Comparison of ENCODE assay signal across 31 cellular contexts in the genomic region with DNA sequence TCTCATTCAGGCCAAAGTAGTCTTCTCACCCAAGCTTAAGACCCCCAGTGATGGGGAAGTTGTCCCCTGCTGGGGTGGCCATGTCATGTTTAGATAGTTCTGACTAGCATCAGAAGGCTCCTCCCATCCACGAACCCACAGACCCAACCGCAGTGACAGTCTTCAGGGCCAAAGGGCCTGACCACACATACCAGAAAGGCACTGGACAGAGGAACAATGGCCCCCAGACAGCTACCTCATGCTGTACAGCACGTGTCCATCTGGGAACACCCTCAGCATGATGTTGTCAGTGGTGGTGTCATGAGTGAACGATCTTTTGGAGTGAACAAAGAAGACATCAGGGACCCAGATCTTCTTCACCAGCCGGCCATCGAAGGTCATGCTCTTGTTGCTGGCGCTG. TPM values are rescaled to one million over a fixed set of nuclear protein-coding genes. Genes with fewer than 3 reads are reported as not detected.
A peak's percentile ranks its signal among the peaks of the same experiment; 100 is the strongest.
DNase-seq lines count a peak whose midpoint lies in the region; ATAC-seq and TF ChIP-seq lines count a peak whose summit lies in the region.
"Had no signal": no experiment of that assay in that cellular context is flagged by ENCODE, and none has a peak within 500 bp of the region (broad histone marks: within the 10 kb centered on the region; RNA-seq: fewer than 3 reads in every experiment).

No MANE protein-coding gene starts in this region.

- H3K4me2 ChIP-seq in OCI-LY7 (ENCODE audit: low read length): no peak overlapping the region
- H3K4me2 ChIP-seq: GM23338, neural progenitor cell had no signal

- no peaks in the 10 kb centered on the region for H3K9me3 Mint-ChIP-seq in activated CD4-positive, alpha-beta memory T cell treated with anti-CD3 and anti-CD28 coated beads for 36 hours
- H3K9me3 Mint-ChIP-seq: activated CD4-positive, alpha-beta T cell treated with anti-CD3 and anti-CD28 coated beads, Interleukin-2, amount 10 ng/mL, durations not matched to agents 24 days and 14 days; brain; CD4-positive, alpha-beta memory T cell; GM23338; neural progenitor cell; stimulated activated memory B cell treated with anti-CD40 and anti-IgM and Interleukin-4, amounts not matched to agents 10 μg/mL and 1 μg/mL and 100 μg/mL, for 72 hours; T-helper 2 cell treated with Interferon-gamma antibody and Interleukin-4, amounts not matched to agents 5 μg/mL and 100 μg/mL, for 36 hours had no signal

- H3K4me1 ChIP-seq in OCI-LY7 (ENCODE audit: insufficient read depth, low read length, poor library complexity, severe bottlenecking): peaks cover 23% of the 10 kb centered on the region
- H3K4me1 ChIP-seq: neural progenitor cell, right lobe of liver, suprapubic skin had no signal

- no peaks in the 10 kb centered on the region for H3K27me3 Mint-ChIP-seq in activated CD4-positive, alpha-beta memory T cell treated with anti-CD3 and anti-CD28 coated beads for 36 hours
- H3K27me3 Mint-ChIP-seq: stimulated activated memory B cell treated with anti-CD40 and anti-IgM and Interleukin-4, amounts not matched to agents 10 μg/mL and 1 μg/mL and 100 μg/mL, for 72 hours had no signal

- H3K36me3 ChIP-seq in OCI-LY7 (ENCODE audit: insufficient read depth, low read length): no peaks in the 10 kb centered on the region
- H3K36me3 ChIP-seq: neural progenitor cell, right lobe of liver, suprapubic skin had no signal

- H4K20me1 ChIP-seq in OCI-LY7 (ENCODE audit: insufficient read depth, low read length): no peaks in the 10 kb centered on the region

- TF ChIP-seq CTCF in OCI-LY7 (conservative IDR thresholded peaks at IDR 0.05; ENCODE audit: low read length): no peak
- no peak for TF ChIP-seq CTCF in omental fat pad (IDR thresholded peaks at IDR 0.05)

- H3K79me2 ChIP-seq in OCI-LY7 (ENCODE audit: insufficient read depth, low read depth, low read length): no peaks in the 10 kb centered on the region

- POLR2A ChIA-PET in activated CD4-positive, alpha-beta memory T cell treated with anti-CD3 and anti-CD28 coated beads for 36 hours (lab: Charles Lee): no interaction called here
- POLR2A ChIA-PET in OCI-LY7 (lab: Charles Lee): interaction anchor here (0.6 to 1.6 kb wide), 4 partner anchors 9 to 86 kb away, joined by 3 to 7 read pairs (median 4); no protein-coding TSS in a partner anchor

- ATAC-seq in omental fat pad (ENCODE audit: low FRiP score): no peak
- ATAC-seq: GM23338; left colon; right lobe of liver; Right ventricle myocardium inferior; stimulated activated memory B cell treated with anti-CD40 and anti-IgM and Interleukin-4, amounts not matched to agents 10 μg/mL and 1 μg/mL and 100 μg/mL, for 72 hours had no signal

- no peak overlapping the region for H2AFZ ChIP-seq in OCI-LY7 (ENCODE audit: low read length)
- H2AFZ ChIP-seq: GM23338, neural progenitor cell had no signal

- no peaks in the 10 kb centered on the region for H3K9me2 ChIP-seq in OCI-LY7 (ENCODE audit: insufficient read depth, low read length)

- intact Hi-C loops in activated CD4-positive, alpha-beta memory T cell treated with anti-CD3 and anti-CD28 coated beads for 36 hours (cut with micrococcal nuclease): no loop called here
- intact Hi-C loops in OCI-LY7 (cut with micrococcal nuclease; ENCODE audit: unreplicated experiment) (no loop called here), head of caudate nucleus (cut with DNase I) (no loop called here)

- H3K27ac ChIP-seq in OCI-LY7 (ENCODE audit: low read depth, low read length, poor library complexity, severe bottlenecking): no peak overlapping the region
- H3K27ac ChIP-seq: neural progenitor cell, right lobe of liver, suprapubic skin, VCaP had no signal

- BruUV-seq in OCI-LY7 (replicated peaks; lab: Mats Ljungman, UMichigan): no TSS peak

- H3K9me3 ChIP-seq in OCI-LY7 (ENCODE audit: low read length): no peaks in the 10 kb centered on the region
- H3K9me3 ChIP-seq: right lobe of liver, suprapubic skin had no signal

- H3K4me3 Mint-ChIP-seq in activated CD4-positive, alpha-beta memory T cell treated with anti-CD3 and anti-CD28 coated beads for 36 hours: no peak overlapping the region
- H3K4me3 Mint-ChIP-seq: activated CD4-positive, alpha-beta T cell treated with anti-CD3 and anti-CD28 coated beads, Interleukin-2, amount 10 ng/mL, durations not matched to agents 24 days and 14 days; brain; CD4-positive, alpha-beta memory T cell; GM23338; stimulated activated memory B cell treated with anti-CD40 and anti-IgM and Interleukin-4, amounts not matched to agents 10 μg/mL and 1 μg/mL and 100 μg/mL, for 72 hours; T-helper 2 cell treated with Interferon-gamma antibody and Interleukin-4, amounts not matched to agents 5 μg/mL and 100 μg/mL, for 36 hours had no signal

- CTCF ChIA-PET in activated CD4-positive, alpha-beta memory T cell treated with anti-CD3 and anti-CD28 coated beads for 36 hours (lab: Charles Lee): interaction anchor here (1.3 kb wide), 1 partner anchor 13 kb away, joined by 5 read pairs; no protein-coding TSS in a partner anchor
- CTCF ChIA-PET in OCI-LY7 (lab: Charles Lee; ENCODE audit: unreplicated experiment): interaction anchor here (0.9 kb wide), 1 partner anchor 10 kb away, joined by 3 read pairs; no protein-coding TSS in a partner anchor

- no peak overlapping the region for H3K27ac Mint-ChIP-seq in activated CD4-positive, alpha-beta memory T cell treated with anti-CD3 and anti-CD28 coated beads for 36 hours
- H3K27ac Mint-ChIP-seq: activated CD4-positive, alpha-beta T cell treated with anti-CD3 and anti-CD28 coated beads, Interleukin-2, amount 10 ng/mL, durations not matched to agents 24 days and 14 days; brain; CD4-positive, alpha-beta memory T cell; GM23338; neural progenitor cell; stimulated activated memory B cell treated with anti-CD40 and anti-IgM and Interleukin-4, amounts not matched to agents 10 μg/mL and 1 μg/mL and 100 μg/mL, for 72 hours; T-helper 2 cell treated with Interferon-gamma antibody and Interleukin-4, amounts not matched to agents 5 μg/mL and 100 μg/mL, for 36 hours had no signal

- no peaks in the 10 kb centered on the region for H3K36me3 Mint-ChIP-seq in activated CD4-positive, alpha-beta memory T cell treated with anti-CD3 and anti-CD28 coated beads for 36 hours
- H3K36me3 Mint-ChIP-seq: brain; CD4-positive, alpha-beta memory T cell; neural progenitor cell; stimulated activated memory B cell treated with anti-CD40 and anti-IgM and Interleukin-4, amounts not matched to agents 10 μg/mL and 1 μg/mL and 100 μg/mL, for 72 hours had no signal

- H3K4me3 ChIP-seq in OCI-LY7 (ENCODE audit: low read depth, low read length, poor library complexity, severe bottlenecking): no peak overlapping the region
- H3K4me3 ChIP-seq: GM23338, neural progenitor cell, right lobe of liver, suprapubic skin had no signal

- DNase-seq in A172 (ENCODE audit: low spot score): peak; percentile 24
- peak; percentile 5 for DNase-seq in LHCN-M2 (ENCODE audit: low read depth)
- peak; percentile 39 for DNase-seq in astrocyte of the hippocampus (ENCODE audit: low read depth, low spot score)
- DNase-seq in kidney glomerular epithelial cell (lab: John Stamatoyannopoulos, UW): peak; percentile 80
- no peak for DNase-seq in activated CD4-positive, alpha-beta memory T cell treated with anti-CD3 and anti-CD28 coated beads for 36 hours
- DNase-seq in OCI-LY7 (ENCODE audit: low spot score): no peak
- DNase-seq in omental fat pad (ENCODE audit: low spot score): no peak
- DNase-seq in head of caudate nucleus: no peak
- DNase-seq: activated CD4-positive, alpha-beta T cell treated with anti-CD3 and anti-CD28 coated beads, Interleukin-2, amount 10 ng/mL, durations not matched to agents 24 days and 14 days; activated T-cell treated with anti-CD3 and anti-CD28 coated beads, Interleukin-2, amount 50 U/mL, for 48 hours; CD4-positive, alpha-beta memory T cell; effector memory CD4-positive, alpha-beta T cell; erythroblast; left colon; mesenchymal stem cell; NCI-H1436; NCI-H2081 treated with DMSO at 0.1 percent for 48 hours; NCI-H345; NCI-H774; posterior cingulate gyrus; right lobe of liver; stimulated activated CD4-positive, alpha-beta T cell treated with anti-CD3 and anti-CD28 coated beads, Interleukin-4, amount 100 ng/mL, for 24 hours had no signal

- H3K4me1 Mint-ChIP-seq in activated CD4-positive, alpha-beta memory T cell treated with anti-CD3 and anti-CD28 coated beads for 36 hours (ENCODE audit: low read depth): no peaks in the 10 kb centered on the region
- H3K4me1 Mint-ChIP-seq: CD4-positive, alpha-beta memory T cell; GM23338; neural progenitor cell had no signal

RNA-seq across cellular contexts. Expression of a gene that starts 46.3 kb away (rescaled TPM):
- total RNA-seq in A172 (2014; rRNA removed; shearing (Covaris generic)): not detected in 2 replicates
- total RNA-seq in LHCN-M2 (2014; rRNA removed): 0.11 TPM in 1 of 2 replicates, not detected in the other
- polyA plus RNA-seq in LHCN-M2 (2012): 0.05 TPM
- total RNA-seq in activated CD4-positive, alpha-beta memory T cell treated with anti-CD3 and anti-CD28 coated beads for 36 hours: under 1 TPM; 0.50 to 0.51 TPM
- 5.2 and 7.8 TPM in 2 replicates for total RNA-seq in OCI-LY7 (2014; rRNA removed; shearing (Covaris generic))
- total RNA-seq in OCI-LY7 (2022): 6.7 and 7.0 TPM in 2 replicates
- total RNA-seq in omental fat pad: 1 to 10 TPM in 3 of 4 donors, under 1 TPM in 1; 0.50 to 2.4 (median 1.3) TPM
- total RNA-seq: GM23338 had no signal
- polyA plus RNA-seq: GM23338 had no signal

RNA-seq across cellular contexts. Expression of a gene that starts 51.6 kb away (rescaled TPM):
- total RNA-seq in A172 (2014; rRNA removed; shearing (Covaris generic)): 0.02 TPM in 1 of 2 replicates, not detected in the other
- not detected in 2 replicates for total RNA-seq in LHCN-M2 (2014; rRNA removed)
- not detected for polyA plus RNA-seq in LHCN-M2 (2012)
- not detected for total RNA-seq in activated CD4-positive, alpha-beta memory T cell treated with anti-CD3 and anti-CD28 coated beads for 36 hours
- not detected in 2 replicates for total RNA-seq in OCI-LY7 (2014; rRNA removed; shearing (Covaris generic))
- not detected in 2 replicates for total RNA-seq in OCI-LY7 (2022)
- not detected for total RNA-seq in omental fat pad
- total RNA-seq: activated CD4-positive, alpha-beta T cell treated with anti-CD3 and anti-CD28 coated beads, Interleukin-2, amount 10 ng/mL, durations not matched to agents 24 days and 14 days; CD4-positive, alpha-beta memory T cell; right lobe of liver; Right ventricle myocardium inferior; urinary bladder had no signal
- polyA plus RNA-seq: CD4-positive, alpha-beta memory T cell had no signal

Comparison
In these comparisons a context has a peak if more than half of its experiments do, and no peak if none do; other contexts are left out.
1. DNase-seq: peak in A172 (single experiment), LHCN-M2 (single experiment), astrocyte of the hippocampus (single experiment) and kidney glomerular epithelial cell (single experiment); none in activated CD4-positive, alpha-beta memory T cell treated with anti-CD3 and anti-CD28 coated beads for 36 hours (single experiment), OCI-LY7 (single experiment), omental fat pad (single experiment) and head of caudate nucleus (0 of 42).